In genomic region chr4:37865450-37865849, GRCh38 we compare ENCODE assay signal across 20 cellular contexts. TPM values are rescaled to one million over a fixed set of nuclear protein-coding genes. Genes with fewer than 3 reads are reported as not detected.
DNase-seq lines count a peak whose midpoint lies in the region; ATAC-seq and TF ChIP-seq lines count a peak whose summit lies in the region.
"Had no signal": no experiment of that assay in that cellular context is flagged by ENCODE, and none has a peak within 500 bp of the region (broad histone marks: within the 10 kb centered on the region; RNA-seq: fewer than 3 reads in every experiment).

No MANE protein-coding gene starts in this region.

- CTCF ChIA-PET in WTC11 (lab: Charles Lee) = no interaction called here

- peak overlapping the region; percentile 71 for H3K27ac ChIP-seq in left ventricle myocardium inferior (replicated peaks)
- peak overlapping the region in 3 of 4 donors; percentile 32 to 66 (median 61) for H3K27ac ChIP-seq in sigmoid colon
- H3K27ac ChIP-seq: KMS-11, SJSA1 had no signal

- H3K4me3 ChIP-seq in astrocyte of the spinal cord (ENCODE audit: low read depth, low read length) (no peak overlapping the region), left ventricle myocardium inferior (no peak overlapping the region), sigmoid colon (no peak overlapping the region)
- H3K4me3 ChIP-seq: left lung, SJSA1, transverse colon had no signal

- TF ChIP-seq EP300 in sigmoid colon (IDR thresholded peaks at IDR 0.05) = no peak

- H3K9me3 ChIP-seq in left ventricle myocardium inferior (replicated peaks) (no peaks in the 10 kb centered on the region), sigmoid colon (no peaks in the 10 kb centered on the region)
- H3K9me3 ChIP-seq: left lung, SJSA1, transverse colon had no signal

- WGBS in sigmoid colon, 2 donors = 81 to 96% methylated on average over 3 of the region's 3 CpGs

- H3K27ac Mint-ChIP-seq in WTC11 = no peak overlapping the region
- H3K27ac Mint-ChIP-seq: activated B cell treated with CpG ODN at 0.5 μM for 24 hours; activated naive CD4-positive, alpha-beta T cell treated with anti-CD3 and anti-CD28 coated beads, Interleukin-2, amount 10 ng/mL, durations not matched to agents 7 days and 5 days had no signal

- no peak for TF ChIP-seq POLR2A in sigmoid colon (IDR thresholded peaks at IDR 0.05)

- H3K4me1 ChIP-seq in left ventricle myocardium inferior = peaks cover 33% of the 10 kb centered on the region
- peaks cover 0 to 25% (median 6%) of the 10 kb centered on the region in 4 donors for H3K4me1 ChIP-seq in sigmoid colon
- H3K4me1 ChIP-seq: SJSA1, transverse colon had no signal

- H3K4me1 Mint-ChIP-seq in WTC11 = no peaks in the 10 kb centered on the region
- H3K4me1 Mint-ChIP-seq: activated naive CD4-positive, alpha-beta T cell treated with anti-CD3 and anti-CD28 coated beads, Interleukin-2, amount 10 ng/mL, durations not matched to agents 7 days and 5 days had no signal

- DNase-seq in KBM-7 (peak; percentile 34), astrocyte of the spinal cord (ENCODE audit: low read depth, low spot score) (peak; percentile 54), left ventricle myocardium inferior (no peak), sigmoid colon (no peak), T-helper 9 cell (no peak), WTC11 (ENCODE audit: low spot score) (no peak)
- DNase-seq: activated B cell treated with CpG ODN at 0.5 μM for 24 hours; activated naive CD4-positive, alpha-beta T cell treated with anti-CD3 and anti-CD28 coated beads, Interleukin-2, amount 10 ng/mL, durations not matched to agents 7 days and 5 days; activated T-cell treated with anti-CD3 and anti-CD28 coated beads, Interleukin-2, amount 50 U/mL, for 4 hours; DMS79; left lung; NCI-H1105 treated with DMSO at 0.1 percent for 48 hours; NCI-H526 treated with DMSO at 0.1 percent for 48 hours; stimulated activated CD4-positive, alpha-beta T cell treated with anti-CD3 and anti-CD28 coated beads, Interleukin-1b, Interleukin-23, amount 100 ng/mL, for 48 hours; stimulated activated naive CD4-positive, alpha-beta T cell treated with Interleukin-2 at 50 U/mL for 16 hours; T-helper 2 cell; transverse colon had no signal

- H3K9me3 Mint-ChIP-seq in WTC11 = peaks cover 7% of the 10 kb centered on the region; the same call in 1 of the 2 replicates
- H3K9me3 Mint-ChIP-seq: activated B cell treated with CpG ODN at 0.5 μM for 24 hours; activated naive CD4-positive, alpha-beta T cell treated with anti-CD3 and anti-CD28 coated beads, Interleukin-2, amount 10 ng/mL, durations not matched to agents 7 days and 5 days; activated T-cell treated with anti-CD3 and anti-CD28 coated beads, Interleukin-2, amount 50 U/mL, for 4 hours had no signal

- intact Hi-C loops in left ventricle myocardium inferior (cut with micrococcal nuclease) (no loop called here), sigmoid colon (cut with DNase I) (no loop called here)

- POLR2A ChIA-PET in WTC11 (lab: Charles Lee) = interaction anchor here (0.5 kb wide), 1 partner anchor 167 kb away, joined by 5 read pairs; no protein-coding TSS in a partner anchor

- in situ Hi-C loops in KBM-7 (cut with MboI; ENCODE audit: low pct_unique_long_range_greater_than_20kb, low sequenced_read_pairs) = no loop called here
- in situ Hi-C loops in astrocyte of the spinal cord (cut with HindIII; ENCODE audit: low sequenced_read_pairs) = no loop called here

- TF ChIP-seq CTCF in astrocyte of the spinal cord (IDR thresholded peaks at IDR 0.05; ENCODE audit: low read depth, low read length) (no peak), left ventricle myocardium inferior (IDR thresholded peaks at IDR 0.05; ENCODE audit: borderline replicate concordance) (no peak), sigmoid colon (IDR thresholded peaks at IDR 0.05) (no peak), WTC11 (IDR thresholded peaks at IDR 0.05) (no peak)

- H3K36me3 ChIP-seq in left ventricle myocardium inferior = peaks cover 40% of the 10 kb centered on the region
- H3K36me3 ChIP-seq in sigmoid colon = peaks cover 0 to 25% (median 6%) of the 10 kb centered on the region in 4 donors
- H3K36me3 ChIP-seq: SJSA1 had no signal

- no peaks in the 10 kb centered on the region for H3K27me3 Mint-ChIP-seq in WTC11 (ENCODE audit: low read depth)
- H3K27me3 Mint-ChIP-seq: activated B cell treated with CpG ODN at 0.5 μM for 24 hours; activated naive CD4-positive, alpha-beta T cell treated with anti-CD3 and anti-CD28 coated beads, Interleukin-2, amount 10 ng/mL, durations not matched to agents 7 days and 5 days had no signal

- ATAC-seq in HG02623 (IDR thresholded peaks at IDR 0.05; ENCODE audit: unreplicated experiment) = no peak
- no peak for ATAC-seq in WTC11
- ATAC-seq: activated T-cell treated with anti-CD3 and anti-CD28 coated beads, Interleukin-2, amount 50 U/mL, for 4 hours had no signal

- H3K4me3 Mint-ChIP-seq in WTC11 = no peak overlapping the region
- H3K4me3 Mint-ChIP-seq: activated B cell treated with CpG ODN at 0.5 μM for 24 hours; activated naive CD4-positive, alpha-beta T cell treated with anti-CD3 and anti-CD28 coated beads, Interleukin-2, amount 10 ng/mL, durations not matched to agents 7 days and 5 days; activated T-cell treated with anti-CD3 and anti-CD28 coated beads, Interleukin-2, amount 50 U/mL, for 4 hours had no signal

- no peaks in the 10 kb centered on the region for H3K27me3 ChIP-seq in left ventricle myocardium inferior (ENCODE audit: low read depth)
- no peaks in the 10 kb centered on the region for H3K27me3 ChIP-seq in sigmoid colon
- H3K27me3 ChIP-seq: left lung, SJSA1, transverse colon had no signal

- peaks cover 19% of the 10 kb centered on the region for H3K36me3 Mint-ChIP-seq in WTC11

TF ChIP-seq in WTC11, 78 proteins besides CTCF, POLR2A, EP300 and RAD21 (continues in another document):
- TF ChIP-seq ZNF263 (CRISPR knock-in tag; IDR thresholded peaks at IDR 0.05; ENCODE audit: low read depth) = no peak
- TF ChIP-seq HMGXB4 (CRISPR knock-in tag; IDR thresholded peaks at IDR 0.05) = no peak
- TF ChIP-seq, protein P1, sequence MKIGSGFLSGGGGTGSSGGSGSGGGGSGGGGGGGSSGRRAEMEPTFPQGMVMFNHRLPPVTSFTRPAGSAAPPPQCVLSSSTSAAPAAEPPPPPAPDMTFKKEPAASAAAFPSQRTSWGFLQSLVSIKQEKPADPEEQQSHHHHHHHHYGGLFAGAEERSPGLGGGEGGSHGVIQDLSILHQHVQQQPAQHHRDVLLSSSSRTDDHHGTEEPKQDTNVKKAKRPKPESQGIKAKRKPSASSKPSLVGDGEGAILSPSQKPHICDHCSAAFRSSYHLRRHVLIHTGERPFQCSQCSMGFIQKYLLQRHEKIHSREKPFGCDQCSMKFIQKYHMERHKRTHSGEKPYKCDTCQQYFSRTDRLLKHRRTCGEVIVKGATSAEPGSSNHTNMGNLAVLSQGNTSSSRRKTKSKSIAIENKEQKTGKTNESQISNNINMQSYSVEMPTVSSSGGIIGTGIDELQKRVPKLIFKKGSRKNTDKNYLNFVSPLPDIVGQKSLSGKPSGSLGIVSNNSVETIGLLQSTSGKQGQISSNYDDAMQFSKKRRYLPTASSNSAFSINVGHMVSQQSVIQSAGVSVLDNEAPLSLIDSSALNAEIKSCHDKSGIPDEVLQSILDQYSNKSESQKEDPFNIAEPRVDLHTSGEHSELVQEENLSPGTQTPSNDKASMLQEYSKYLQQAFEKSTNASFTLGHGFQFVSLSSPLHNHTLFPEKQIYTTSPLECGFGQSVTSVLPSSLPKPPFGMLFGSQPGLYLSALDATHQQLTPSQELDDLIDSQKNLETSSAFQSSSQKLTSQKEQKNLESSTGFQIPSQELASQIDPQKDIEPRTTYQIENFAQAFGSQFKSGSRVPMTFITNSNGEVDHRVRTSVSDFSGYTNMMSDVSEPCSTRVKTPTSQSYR (CRISPR knock-in tag; IDR thresholded peaks at IDR 0.05) = no peak
- TF ChIP-seq ZNF232 (CRISPR knock-in tag; IDR thresholded peaks at IDR 0.05) = no peak

RNA-seq across cellular contexts. Expression of gene TBC1D1, which starts 25.4 kb away (rescaled TPM):
- total RNA-seq in left ventricle myocardium inferior (129 TPM), sigmoid colon (100 to 1,000 TPM; 253 to 450 (median 404) TPM), WTC11 (2021) (134 to 151 TPM (median 142 TPM) in 3 replicates)
- 10 to 100 TPM; 31.2 to 56.7 (median 40.0) TPM for polyA plus RNA-seq in sigmoid colon

RNA-seq across cellular contexts. Expression of gene PGM2, which starts 39.0 kb away (rescaled TPM):
- 11.5 TPM for total RNA-seq in left ventricle myocardium inferior
- total RNA-seq in sigmoid colon = 10 to 100 TPM; 30.0 to 42.3 (median 33.8) TPM
- 10 to 100 TPM in 2 of 3 donors, 1 to 10 TPM in 1; 7.2 to 15.6 (median 13.9) TPM for polyA plus RNA-seq in sigmoid colon
- 28.5 to 31.4 TPM (median 30.1 TPM) in 3 replicates for total RNA-seq in WTC11 (2021)

Comparison
In these comparisons a context has a peak if more than half of its experiments do, and no peak if none do; other contexts are left out.
1. DNase-seq: peak in KBM-7 (single experiment) and astrocyte of the spinal cord (single experiment); none in left ventricle myocardium inferior (single experiment), sigmoid colon (single experiment), T-helper 9 cell (single experiment) and WTC11 (single experiment).